11 cellular contexts compared by ENCODE assay signal in genomic region chr7:108375668-108376067, GRCh38.
"Had no signal": no experiment of that assay in that cellular context is flagged by ENCODE, and none has a peak within 500 bp of the region (broad histone marks: within the 10 kb centered on the region; RNA-seq: fewer than 3 reads in every experiment).

No MANE protein-coding gene starts in this region.

- DNase-seq: activated naive CD8-positive, alpha-beta T cell treated with anti-CD3 and anti-CD28 coated beads, Interleukin-2, amount 10 ng/mL, durations not matched to agents 7 days and 5 days; anterior cingulate cortex; brain microvascular endothelial cell; effector memory CD4-positive, alpha-beta T cell; foreskin fibroblast; kidney glomerular epithelial cell; mesenchymal stem cell; stimulated activated CD4-positive, alpha-beta T cell treated with anti-CD3 and anti-CD28 coated beads, Interleukin-1b, Interleukin-23, amount 100 ng/mL, for 48 hours had no signal

- H3K36me3 Mint-ChIP-seq: activated naive CD8-positive, alpha-beta T cell treated with anti-CD3 and anti-CD28 coated beads, Interleukin-2, amount 10 ng/mL, durations not matched to agents 7 days and 5 days; natural killer cell treated with Interleukin-12 subunit alpha and Interleukin-12 subunit beta and Interleukin-15 and Interleukin-18, amount 100 ng/mL, for 72 hours had no signal

- ATAC-seq: activated CD4-positive, CD25-positive, alpha-beta regulatory T cell treated with anti-CD3 and anti-CD28 coated beads, Interleukin-2, amount 50 U/mL, for 24 hours; natural killer cell treated with Interleukin-12 subunit alpha and Interleukin-12 subunit beta and Interleukin-15 and Interleukin-18, amount 100 ng/mL, for 72 hours had no signal

- H3K4me3 Mint-ChIP-seq: activated naive CD8-positive, alpha-beta T cell treated with anti-CD3 and anti-CD28 coated beads, Interleukin-2, amount 10 ng/mL, durations not matched to agents 7 days and 5 days; activated T-helper 1 cell treated with anti-CD3 and anti-CD28 coated beads, Interleukin-12 subunit alpha, Interleukin-12 subunit beta, Interleukin-2, Interleukin-4 antibody, amounts not matched to agents 30 ng/mL and 10 ng/mL and 1 ng/mL, durations not matched to agents 14 hours and 24 hours and 36 hours; natural killer cell treated with Interleukin-12 subunit alpha and Interleukin-12 subunit beta and Interleukin-15 and Interleukin-18, amount 100 ng/mL, for 72 hours had no signal

- H3K27ac Mint-ChIP-seq: activated naive CD8-positive, alpha-beta T cell treated with anti-CD3 and anti-CD28 coated beads, Interleukin-2, amount 10 ng/mL, durations not matched to agents 7 days and 5 days; activated T-helper 1 cell treated with anti-CD3 and anti-CD28 coated beads, Interleukin-12 subunit alpha, Interleukin-12 subunit beta, Interleukin-2, Interleukin-4 antibody, amounts not matched to agents 30 ng/mL and 10 ng/mL and 1 ng/mL, durations not matched to agents 14 hours and 24 hours and 36 hours; natural killer cell treated with Interleukin-12 subunit alpha and Interleukin-12 subunit beta and Interleukin-15 and Interleukin-18, amount 100 ng/mL, for 72 hours had no signal

- H3K27me3 Mint-ChIP-seq: activated naive CD8-positive, alpha-beta T cell treated with anti-CD3 and anti-CD28 coated beads, Interleukin-2, amount 10 ng/mL, durations not matched to agents 7 days and 5 days had no signal

- H3K9me3 Mint-ChIP-seq: activated naive CD8-positive, alpha-beta T cell treated with anti-CD3 and anti-CD28 coated beads, Interleukin-2, amount 10 ng/mL, durations not matched to agents 7 days and 5 days; activated T-helper 1 cell treated with anti-CD3 and anti-CD28 coated beads, Interleukin-12 subunit alpha, Interleukin-12 subunit beta, Interleukin-2, Interleukin-4 antibody, amounts not matched to agents 30 ng/mL and 10 ng/mL and 1 ng/mL, durations not matched to agents 14 hours and 24 hours and 36 hours; natural killer cell treated with Interleukin-12 subunit alpha and Interleukin-12 subunit beta and Interleukin-15 and Interleukin-18, amount 100 ng/mL, for 72 hours had no signal
